In genomic region chr10:14010083-14010551, GRCh38 we compare ENCODE assay signal across 8 cellular contexts.
A peak's percentile ranks its signal among the peaks of the same experiment; 100 is the strongest.
DNase-seq lines count a peak whose midpoint lies in the region; ATAC-seq lines count a peak whose summit lies in the region.

No MANE protein-coding gene starts in this region.

- H3K9ac ChIP-seq in neuronal stem cell (ENCODE audit: low read depth, low read length, poor library complexity): no peak overlapping the region

- no peak overlapping the region for H3K4ac ChIP-seq in neuronal stem cell (ENCODE audit: low read length)

- peaks cover 17 to 32% of the 10 kb centered on the region in 2 donors for H3K4me1 ChIP-seq in neuronal stem cell (ENCODE audit: control insufficient read depth in 2 of 2, insufficient read depth in 1 of 2, low read depth in 1 of 2, low read length in 2 of 2)

- H3K27ac ChIP-seq in neuronal stem cell (replicated peaks; ENCODE audit: low read length): no peak overlapping the region

- DNase-seq in ELR (ENCODE audit: low read depth): peak; percentile 82
- peak; percentile 73 for DNase-seq in LHCN-M2 (ENCODE audit: low read depth)
- DNase-seq in dedifferentiated amniotic fluid mesenchymal stem cell (ENCODE audit: extremely low spot score): peak; percentile 75
- no peak for DNase-seq in neuronal stem cell (ENCODE audit: low spot score)
- no peak for DNase-seq in midbrain (lab: John Stamatoyannopoulos, UW)
- no peak for DNase-seq in DMS79 treated with DMSO at 0.1 percent for 48 hours (lab: John Stamatoyannopoulos, UW)
- DNase-seq in sciatic nerve (ENCODE audit: low spot score): no peak
- no peak for DNase-seq in SHP77 (lab: John Stamatoyannopoulos, UW)

- H3K9me3 ChIP-seq in neuronal stem cell (replicated peaks in 1 of 2; ENCODE audit: control insufficient read depth in 2 of 2, insufficient read depth in 1 of 2, low read depth in 1 of 2, low read length in 2 of 2): no peaks in the 10 kb centered on the region

- intact Hi-C loops in sciatic nerve (cut with DNase I): no loop called here

- H2BK15ac ChIP-seq in neuronal stem cell (ENCODE audit: low read length): no peak overlapping the region

- H2BK120ac ChIP-seq in neuronal stem cell (ENCODE audit: low read depth, low read length): no peak overlapping the region

- H2AK5ac ChIP-seq in neuronal stem cell (ENCODE audit: low read depth, low read length): no peak overlapping the region

- H4K8ac ChIP-seq in neuronal stem cell (ENCODE audit: low read depth, low read length): no peak overlapping the region

- H3K36me3 ChIP-seq in neuronal stem cell (replicated peaks in 1 of 2; ENCODE audit: control insufficient read depth in 2 of 2, insufficient read depth in 2 of 2, low read length in 2 of 2): no peaks in the 10 kb centered on the region

- H2BK12ac ChIP-seq in neuronal stem cell (ENCODE audit: low read length): no peak overlapping the region

- peak overlapping the region; percentile 80 for H2AFZ ChIP-seq in neuronal stem cell (ENCODE audit: low read length)

- H2BK5ac ChIP-seq in neuronal stem cell (ENCODE audit: low read length): no peak overlapping the region

- WGBS in neuronal stem cell (ENCODE audit: extremely low coverage in 2 of 2, insufficient read length in 2 of 2, insufficient replicate concordance in 1 of 2), 2 donors: no CpG with 5 or more reads among the region's 6 CpGs

- no peaks in the 10 kb centered on the region for H3K27me3 ChIP-seq in neuronal stem cell (ENCODE audit: control insufficient read depth in 3 of 3, insufficient read depth in 3 of 3, low read depth in 1 of 3, low read length in 3 of 3)

- no peak for ATAC-seq in sciatic nerve

- no peak overlapping the region for H3K14ac ChIP-seq in neuronal stem cell (ENCODE audit: low read length)

- H4K91ac ChIP-seq in neuronal stem cell (ENCODE audit: low read depth, low read length, poor library complexity): no peak overlapping the region

- H3K79me1 ChIP-seq in neuronal stem cell (ENCODE audit: low read depth, low read length): no peaks in the 10 kb centered on the region

- no peak overlapping the region for H3K23ac ChIP-seq in neuronal stem cell (ENCODE audit: low read depth, low read length, poor library complexity)

- no peak overlapping the region for H3K4me2 ChIP-seq in neuronal stem cell (ENCODE audit: insufficient read depth, low read length, poor library complexity, severe bottlenecking)

- no peak overlapping the region for H3K18ac ChIP-seq in neuronal stem cell (ENCODE audit: low read length)

- peak overlapping the region in 1 of 2 donors; percentile 34 for H3K4me3 ChIP-seq in neuronal stem cell (ENCODE audit: low read length in 2 of 2)

Comparison
In these comparisons a context has a peak if more than half of its experiments do, and no peak if none do; other contexts are left out.
1. DNase-seq: peak in ELR (single experiment), LHCN-M2 (single experiment) and dedifferentiated amniotic fluid mesenchymal stem cell (single experiment); none in neuronal stem cell (single experiment), midbrain (single experiment), DMS79 treated with DMSO at 0.1 percent for 48 hours (single experiment), sciatic nerve (single experiment) and SHP77 (0 of 2).